ENCODE assay signal across 10 cellular contexts in the genomic region with DNA sequence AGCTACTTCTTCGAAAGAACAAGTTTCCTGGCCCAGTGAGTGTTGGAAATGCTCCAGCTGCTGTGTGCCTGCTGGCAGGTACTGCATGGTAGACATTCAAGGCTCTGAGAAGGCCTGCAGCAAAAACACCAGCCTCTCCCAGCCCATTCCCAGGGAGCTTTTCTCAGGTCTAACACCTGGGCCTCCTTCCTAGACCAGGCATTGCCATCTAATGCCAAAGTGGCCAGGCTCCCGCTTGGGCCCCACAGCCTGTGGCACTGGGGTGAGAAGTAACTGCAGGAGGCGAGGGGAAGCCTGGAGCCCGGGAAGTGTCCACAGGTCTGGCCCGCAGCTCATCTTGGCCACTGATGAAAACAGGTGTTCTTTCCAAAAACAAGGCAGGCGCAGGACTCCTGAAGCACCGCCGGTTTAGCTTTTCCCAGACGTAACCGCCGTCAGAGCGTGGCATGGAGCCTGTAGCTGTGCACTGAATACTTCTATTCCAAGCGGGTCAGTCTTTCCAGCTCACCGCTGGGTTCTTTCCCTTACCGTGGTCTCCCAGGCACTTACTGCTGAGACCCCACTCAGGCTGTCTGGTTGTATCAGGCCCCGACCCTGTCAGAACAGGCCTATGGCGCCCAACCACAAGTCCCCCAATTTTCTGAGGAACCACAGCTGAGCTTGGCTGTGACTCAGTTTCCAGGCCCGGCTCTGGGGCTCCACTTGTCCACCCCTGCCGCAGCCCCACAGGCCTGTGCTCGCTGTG. TPM values are rescaled to one million over a fixed set of nuclear protein-coding genes. Genes with fewer than 3 reads are reported as not detected.
A peak's percentile ranks its signal among the peaks of the same experiment; 100 is the strongest.
DNase-seq lines count a peak whose midpoint lies in the region; ATAC-seq and TF ChIP-seq lines count a peak whose summit lies in the region.
"Had no signal": no experiment of that assay in that cellular context is flagged by ENCODE, and none has a peak within 500 bp of the region (broad histone marks: within the 10 kb centered on the region; RNA-seq: fewer than 3 reads in every experiment).

No MANE protein-coding gene starts in this region.

- H3K36me3 Mint-ChIP-seq in stimulated activated naive CD8-positive, alpha-beta T cell treated with anti-CD3 and anti-CD28 coated beads, Interleukin-15, Interleukin-2, amounts not matched to agents 100 ng/mL and 50 ng/mL, for 24 hours (ENCODE audit: low read depth), result peaks cover 4% of the 10 kb centered on the region

- H3K27me3 Mint-ChIP-seq in stimulated activated naive CD8-positive, alpha-beta T cell treated with anti-CD3 and anti-CD28 coated beads, Interleukin-15, Interleukin-2, amounts not matched to agents 100 ng/mL and 50 ng/mL, for 24 hours, result no peaks in the 10 kb centered on the region

- H3K36me3 ChIP-seq in ascending aorta (peaks cover 22 to 30% of the 10 kb centered on the region in 2 donors), muscle layer of colon (ENCODE audit: insufficient read depth, low read length) (peaks cover 24% of the 10 kb centered on the region)

- DNase-seq in stimulated activated naive CD8-positive, alpha-beta T cell treated with anti-CD3 and anti-CD28 coated beads, Interleukin-15, Interleukin-2, amounts not matched to agents 100 U/mL and 50 U/mL, for 24 hours, result no peak
- DNase-seq in ascending aorta (ENCODE audit: low spot score in 2 of 2) (no peak), GM13976 (ENCODE audit: low spot score) (no peak), NCI-H1436 treated with DMSO at 0.1 percent for 48 hours (lab: John Stamatoyannopoulos, UW) (no peak), NCI-H146 (lab: John Stamatoyannopoulos, UW) (no peak), HEK293T (ENCODE audit: extremely low spot score) (no peak)
- DNase-seq: NCI-H1092; stimulated activated CD4-positive, alpha-beta T cell treated with anti-CD3 and anti-CD28 coated beads, Interleukin-4, amount 100 ng/mL, for 4 hours had no signal

- H3K4me3 ChIP-seq in ascending aorta, result peak overlapping the region; percentile 63 to 78
- no peak overlapping the region for H3K4me3 ChIP-seq in muscle layer of colon (ENCODE audit: low read depth in 1 of 2, low read length in 2 of 2)

- peaks cover 17% of the 10 kb centered on the region for H3K4me1 Mint-ChIP-seq in stimulated activated naive CD8-positive, alpha-beta T cell treated with anti-CD3 and anti-CD28 coated beads, Interleukin-15, Interleukin-2, amounts not matched to agents 100 ng/mL and 50 ng/mL, for 24 hours (ENCODE audit: low read depth)

- H3K4me3 Mint-ChIP-seq in stimulated activated naive CD8-positive, alpha-beta T cell treated with anti-CD3 and anti-CD28 coated beads, Interleukin-15, Interleukin-2, amounts not matched to agents 100 ng/mL and 50 ng/mL, for 24 hours, result no peak overlapping the region

- no peaks in the 10 kb centered on the region for H3K9me3 Mint-ChIP-seq in stimulated activated naive CD8-positive, alpha-beta T cell treated with anti-CD3 and anti-CD28 coated beads, Interleukin-15, Interleukin-2, amounts not matched to agents 100 ng/mL and 50 ng/mL, for 24 hours

- H3K27ac ChIP-seq in ascending aorta, result peak overlapping the region; percentile 90 to 91
- H3K27ac ChIP-seq in muscle layer of colon (ENCODE audit: low read depth, low read length), result peak overlapping the region; percentile 85

- CTCF ChIA-PET in HEK293T (lab: Yijun Ruan, JAX), result interaction anchor here (0.9 kb wide), 1 partner anchor 168 kb away, joined by 3 read pairs; no protein-coding TSS in a partner anchor

- TF ChIP-seq CTCF in ascending aorta (IDR thresholded peaks at IDR 0.05) (no peak), GM13976 (IDR thresholded peaks at IDR 0.05; ENCODE audit: borderline replicate concordance, control extremely low read depth, extremely low read depth, insufficient read depth, missing control alignments) (no peak)

- no peak for ATAC-seq in stimulated activated naive CD8-positive, alpha-beta T cell treated with anti-CD3 and anti-CD28 coated beads, Interleukin-15, Interleukin-2, amounts not matched to agents 100 U/mL and 50 U/mL, for 24 hours

- H3K9me3 ChIP-seq in ascending aorta (no peaks in the 10 kb centered on the region), muscle layer of colon (ENCODE audit: low read length) (no peaks in the 10 kb centered on the region)

- H3K4me1 ChIP-seq in ascending aorta, result peaks cover 14 to 30% of the 10 kb centered on the region in 2 donors
- peaks cover 38% of the 10 kb centered on the region for H3K4me1 ChIP-seq in muscle layer of colon (ENCODE audit: insufficient read depth, low read length)

- intact Hi-C loops in ascending aorta (cut with DNase I), result loop anchor here (1.0 to 10.0 kb wide), 4 partner anchors 7 to 427 kb away; partner anchors contain the start of genes CHKA, NDUFS8 and PPP6R3

- H3K9ac ChIP-seq in muscle layer of colon (ENCODE audit: low read length), result peak overlapping the region; percentile 75

- in situ Hi-C loops in GM13976 (cut with MboI; ENCODE audit: low sequenced_read_pairs, unreplicated experiment), result no loop called here

- POLR2A ChIA-PET in HEK293T (lab: Yijun Ruan, JAX), result interaction anchor here (0.6 to 1.0 kb wide), 4 partner anchors 15 to 167 kb away, joined by 3 to 4 read pairs (median 4); no protein-coding TSS in a partner anchor

- peak overlapping the region; percentile 86 for H3K27ac Mint-ChIP-seq in stimulated activated naive CD8-positive, alpha-beta T cell treated with anti-CD3 and anti-CD28 coated beads, Interleukin-15, Interleukin-2, amounts not matched to agents 100 ng/mL and 50 ng/mL, for 24 hours

- H3K27me3 ChIP-seq in ascending aorta, result no peaks in the 10 kb centered on the region
- H3K27me3 ChIP-seq in muscle layer of colon (ENCODE audit: control insufficient read depth in 1 of 2, insufficient read depth in 2 of 2, low read length in 2 of 2), result no peaks in the 10 kb centered on the region

TF ChIP-seq in HEK293T, 16 proteins besides CTCF, POLR2A, EP300 and RAD21:
- no peak for TF ChIP-seq ELF4 (IDR thresholded peaks at IDR 0.05)
- no peak for TF ChIP-seq SP1 (IDR thresholded peaks at IDR 0.05)
- TF ChIP-seq BHLHE40 (IDR thresholded peaks at IDR 0.05; ENCODE audit: borderline replicate concordance), result no peak
- TF ChIP-seq FOXK2 (IDR thresholded peaks at IDR 0.05), result no peak
- no peak for TF ChIP-seq ARNT (IDR thresholded peaks at IDR 0.05)
- no peak for TF ChIP-seq CTBP1 (IDR thresholded peaks at IDR 0.05; ENCODE audit: borderline replicate concordance)
- TF ChIP-seq FOXA1 (IDR thresholded peaks at IDR 0.05), result no peak
- no peak for TF ChIP-seq TARDBP (IDR thresholded peaks at IDR 0.05)
- TF ChIP-seq FOXM1 (IDR thresholded peaks at IDR 0.05; ENCODE audit: borderline replicate concordance), result no peak
- TF ChIP-seq ZNF384 (IDR thresholded peaks at IDR 0.05), result no peak
- TF ChIP-seq LEF1 (IDR thresholded peaks at IDR 0.05; ENCODE audit: borderline replicate concordance), result no peak
- no peak for TF ChIP-seq NFRKB (IDR thresholded peaks at IDR 0.05)
- TF ChIP-seq L3MBTL2 (conservative IDR thresholded peaks at IDR 0.05), result no peak
- TF ChIP-seq HDGF (IDR thresholded peaks at IDR 0.05; ENCODE audit: borderline replicate concordance), result no peak
- no peak for TF ChIP-seq SUZ12 (IDR thresholded peaks at IDR 0.05)
- TF ChIP-seq PKNOX1 (IDR thresholded peaks at IDR 0.05), result no peak

RNA-seq across cellular contexts. Expression of gene TCIRG1, which starts 1.2 kb away (rescaled TPM):
- 385 TPM for total RNA-seq in ascending aorta

RNA-seq across cellular contexts. Expression of gene NDUFS8, which starts 7.2 kb away (rescaled TPM):
- total RNA-seq in ascending aorta, result 316 TPM

RNA-seq across cellular contexts. Expression of gene ALDH3B1, which starts 27.5 kb away (rescaled TPM):
- total RNA-seq in ascending aorta, result 42.8 TPM

RNA-seq across cellular contexts. Expression of gene UNC93B1, which starts 33.8 kb away (rescaled TPM):
- total RNA-seq in ascending aorta, result 74.7 TPM

Comparison
In these comparisons a context has a peak if more than half of its experiments do, and no peak if none do; other contexts are left out.
1. H3K4me3 ChIP-seq: peak in ascending aorta (2 of 2); none in muscle layer of colon (0 of 2).